In genomic region chr3:172154768-172155649, GRCh38 we compare ENCODE assay signal across 10 cellular contexts.
A peak's percentile ranks its signal among the peaks of the same experiment; 100 is the strongest.
DNase-seq lines count a peak whose midpoint lies in the region; ATAC-seq and TF ChIP-seq lines count a peak whose summit lies in the region.
"Had no signal": no experiment of that assay in that cellular context is flagged by ENCODE, and none has a peak within 500 bp of the region (broad histone marks: within the 10 kb centered on the region; RNA-seq: fewer than 3 reads in every experiment).

No MANE protein-coding gene starts in this region.

- no peaks in the 10 kb centered on the region for H3K36me3 Mint-ChIP-seq in activated naive CD4-positive, alpha-beta T cell treated with anti-CD3 and anti-CD28 coated beads, Interleukin-2, amount 50 U/mL, for 72 hours
- H3K36me3 Mint-ChIP-seq in activated naive CD4-positive, alpha-beta T cell treated with anti-CD3 and anti-CD28 coated beads, Interleukin-2, amount 10 ng/mL, durations not matched to agents 7 days and 5 days: no peaks in the 10 kb centered on the region

- no peak for DNase-seq in activated naive CD4-positive, alpha-beta T cell treated with anti-CD3 and anti-CD28 coated beads, Interleukin-2, amount 50 U/mL, for 72 hours (ENCODE audit: low spot score in 2 of 2)
- no peak for DNase-seq in activated naive CD4-positive, alpha-beta T cell treated with anti-CD3 and anti-CD28 coated beads, Interleukin-2, amount 10 ng/mL, durations not matched to agents 7 days and 5 days
- DNase-seq in upper lobe of right lung (no peak), HAP-1 (ENCODE audit: low spot score in 2 of 2) (no peak), MV-4-11 (lab: John Stamatoyannopoulos, UW) (no peak)
- DNase-seq: amygdala had no signal

- TF ChIP-seq CTCF in upper lobe of right lung (IDR thresholded peaks at IDR 0.05): no peak

- ATAC-seq in activated naive CD4-positive, alpha-beta T cell treated with anti-CD3 and anti-CD28 coated beads, Interleukin-2, amount 50 U/mL, for 72 hours: peak; percentile 28 to 63
- peak; percentile 52 for ATAC-seq in HG03457 (IDR thresholded peaks at IDR 0.05; ENCODE audit: unreplicated experiment)
- ATAC-seq in upper lobe of right lung: no peak
- no peak for ATAC-seq in HG02840 (IDR thresholded peaks at IDR 0.05; ENCODE audit: low FRiP score, unreplicated experiment)
- ATAC-seq: HCT116 had no signal

- CTCF ChIA-PET in activated naive CD4-positive, alpha-beta T cell treated with anti-CD3 and anti-CD28 coated beads, Interleukin-2, amount 10 ng/mL, durations not matched to agents 7 days and 5 days (lab: Charles Lee): interaction anchor here (1.4 kb wide), 1 partner anchor 15 kb away, joined by 4 read pairs; no protein-coding TSS in a partner anchor

- H3K27ac Mint-ChIP-seq in activated naive CD4-positive, alpha-beta T cell treated with anti-CD3 and anti-CD28 coated beads, Interleukin-2, amount 50 U/mL, for 72 hours: peak overlapping the region; percentile 40 to 51
- no peak overlapping the region for H3K27ac Mint-ChIP-seq in activated naive CD4-positive, alpha-beta T cell treated with anti-CD3 and anti-CD28 coated beads, Interleukin-2, amount 10 ng/mL, durations not matched to agents 7 days and 5 days

- H3K27me3 ChIP-seq in iPS-18a (ENCODE audit: control insufficient read depth, insufficient read depth, low read length) (no peaks in the 10 kb centered on the region), upper lobe of right lung (no peaks in the 10 kb centered on the region), HAP-1 (ENCODE audit: low read depth) (no peaks in the 10 kb centered on the region)

- peaks cover 16% of the 10 kb centered on the region for H3K4me1 Mint-ChIP-seq in activated naive CD4-positive, alpha-beta T cell treated with anti-CD3 and anti-CD28 coated beads, Interleukin-2, amount 10 ng/mL, durations not matched to agents 7 days and 5 days

- H3K27me3 Mint-ChIP-seq in activated naive CD4-positive, alpha-beta T cell treated with anti-CD3 and anti-CD28 coated beads, Interleukin-2, amount 10 ng/mL, durations not matched to agents 7 days and 5 days: no peaks in the 10 kb centered on the region

- peak overlapping the region; percentile 45 for H3K27ac ChIP-seq in iPS-18a (ENCODE audit: low read length)
- H3K27ac ChIP-seq in upper lobe of right lung: peak overlapping the region; percentile 33

- no peak overlapping the region for H3K4me3 Mint-ChIP-seq in activated naive CD4-positive, alpha-beta T cell treated with anti-CD3 and anti-CD28 coated beads, Interleukin-2, amount 10 ng/mL, durations not matched to agents 7 days and 5 days

- intact Hi-C loops in upper lobe of right lung (cut with DNase I): no loop called here

- H3K9ac ChIP-seq in iPS-18a (ENCODE audit: low read length): peak overlapping the region; percentile 16

- H3K36me3 ChIP-seq in iPS-18a (ENCODE audit: control insufficient read depth, low read depth, low read length) (no peaks in the 10 kb centered on the region), upper lobe of right lung (no peaks in the 10 kb centered on the region), HAP-1 (replicated peaks) (no peaks in the 10 kb centered on the region)

- H3K9me3 Mint-ChIP-seq in activated naive CD4-positive, alpha-beta T cell treated with anti-CD3 and anti-CD28 coated beads, Interleukin-2, amount 50 U/mL, for 72 hours: no peaks in the 10 kb centered on the region
- H3K9me3 Mint-ChIP-seq in activated naive CD4-positive, alpha-beta T cell treated with anti-CD3 and anti-CD28 coated beads, Interleukin-2, amount 10 ng/mL, durations not matched to agents 7 days and 5 days: no peaks in the 10 kb centered on the region

- no peaks in the 10 kb centered on the region for H3K9me3 ChIP-seq in iPS-18a (ENCODE audit: control insufficient read depth, low read depth, low read length)
- no peaks in the 10 kb centered on the region for H3K9me3 ChIP-seq in upper lobe of right lung
- no peaks in the 10 kb centered on the region for H3K9me3 ChIP-seq in HAP-1

- in situ Hi-C loops in HAP-1 (cut with MboI; ENCODE audit: low sequenced_read_pairs): no loop called here

- H3K4me3 ChIP-seq in iPS-18a (ENCODE audit: low read length): no peak overlapping the region
- no peak overlapping the region for H3K4me3 ChIP-seq in upper lobe of right lung
- H3K4me3 ChIP-seq in HAP-1: no peak overlapping the region

- H3K4me1 ChIP-seq in iPS-18a (ENCODE audit: control insufficient read depth, low read depth, low read length) (peaks cover 78% of the 10 kb centered on the region), upper lobe of right lung (peaks cover 46% of the 10 kb centered on the region), HAP-1 (no peaks in the 10 kb centered on the region)

Comparison
In these comparisons a context has a peak if more than half of its experiments do, and no peak if none do; other contexts are left out.
1. ATAC-seq: peak in activated naive CD4-positive, alpha-beta T cell treated with anti-CD3 and anti-CD28 coated beads, Interleukin-2, amount 50 U/mL, for 72 hours (2 of 2) and HG03457 (single experiment); none in upper lobe of right lung (single experiment) and HG02840 (single experiment).